20 cellular contexts compared by ENCODE assay signal in genomic region chr5:123439616-123440153, GRCh38. TPM values are rescaled to one million over a fixed set of nuclear protein-coding genes. Genes with fewer than 3 reads are reported as not detected.
A peak's percentile ranks its signal among the peaks of the same experiment; 100 is the strongest.
DNase-seq lines count a peak whose midpoint lies in the region; ATAC-seq, FAIRE-seq and TF ChIP-seq lines count a peak whose summit lies in the region.
"Had no signal": no experiment of that assay in that cellular context is flagged by ENCODE, and none has a peak within 500 bp of the region (broad histone marks: within the 10 kb centered on the region; RNA-seq: fewer than 3 reads in every experiment).

No MANE protein-coding gene starts in this region.

- POLR2A ChIA-PET in activated CD4-positive, alpha-beta memory T cell treated with anti-CD3 and anti-CD28 coated beads, Interleukin-2, amount 10 ng/mL, durations not matched to agents 7 days and 5 days (lab: Charles Lee) = interaction anchor here (0.6 to 3.4 kb wide), 3 partner anchors 8 to 16 kb away, joined by 4 to 34 read pairs (median 24); partner anchors contain the start of gene CEP120

- H3K27me3 Mint-ChIP-seq in activated CD4-positive, alpha-beta memory T cell treated with anti-CD3 and anti-CD28 coated beads, Interleukin-2, amount 10 ng/mL, durations not matched to agents 7 days and 5 days = no peaks in the 10 kb centered on the region
- no peaks in the 10 kb centered on the region for H3K27me3 Mint-ChIP-seq in osteocyte (ENCODE audit: unreplicated experiment)
- H3K27me3 Mint-ChIP-seq: effector memory CD8-positive, alpha-beta T cell had no signal

- DNase-seq in DMS153 (lab: John Stamatoyannopoulos, UW) (peak; percentile 44), DMS153 treated with DMSO at 0.1 percent for 48 hours (lab: John Stamatoyannopoulos, UW; ENCODE audit: unreplicated experiment) (no peak), GM12892 (ENCODE audit: insufficient read length) (no peak), foreskin fibroblast (peak; percentile 61 to 83), EL (no peak), osteocyte (ENCODE audit: extremely low spot score, unreplicated experiment) (no peak)
- DNase-seq in activated CD4-positive, alpha-beta memory T cell treated with anti-CD3 and anti-CD28 coated beads, Interleukin-2, amount 10 ng/mL, durations not matched to agents 7 days and 5 days = no peak
- DNase-seq: activated CD8-positive, alpha-beta memory T cell treated with anti-CD3 and anti-CD28 coated beads, Interleukin-2, amount 50 U/mL, for 48 hours; activated naive CD4-positive, alpha-beta T cell; cerebellar nuclear complex; DMS79; effector memory CD8-positive, alpha-beta T cell; head of caudate nucleus; KG1; NCI-H82; stimulated activated CD4-positive, alpha-beta T cell treated with anti-CD3 and anti-CD28 coated beads, Interleukin-4, amount 100 ng/mL, for 4 hours; T-helper 9 cell had no signal

- H3K9me3 Mint-ChIP-seq in activated CD4-positive, alpha-beta memory T cell treated with anti-CD3 and anti-CD28 coated beads, Interleukin-2, amount 10 ng/mL, durations not matched to agents 7 days and 5 days = no peaks in the 10 kb centered on the region
- H3K9me3 Mint-ChIP-seq in osteocyte (ENCODE audit: unreplicated experiment) = no peaks in the 10 kb centered on the region
- H3K9me3 Mint-ChIP-seq: effector memory CD8-positive, alpha-beta T cell had no signal

- peak overlapping the region; percentile 32 for H3K27ac Mint-ChIP-seq in activated CD4-positive, alpha-beta memory T cell treated with anti-CD3 and anti-CD28 coated beads, Interleukin-2, amount 10 ng/mL, durations not matched to agents 7 days and 5 days
- no peak overlapping the region for H3K27ac Mint-ChIP-seq in osteocyte (ENCODE audit: unreplicated experiment)

- no peak for TF ChIP-seq CTCF in foreskin fibroblast (IDR thresholded peaks at IDR 0.05; ENCODE audit: low read depth, low read length)
- TF ChIP-seq CTCF in osteocyte (IDR thresholded peaks at IDR 0.05) = no peak

- peaks cover 34% of the 10 kb centered on the region for H3K4me1 Mint-ChIP-seq in activated CD4-positive, alpha-beta memory T cell treated with anti-CD3 and anti-CD28 coated beads, Interleukin-2, amount 10 ng/mL, durations not matched to agents 7 days and 5 days
- no peaks in the 10 kb centered on the region for H3K4me1 Mint-ChIP-seq in osteocyte (ENCODE audit: unreplicated experiment)

- CTCF ChIA-PET in activated CD4-positive, alpha-beta memory T cell treated with anti-CD3 and anti-CD28 coated beads, Interleukin-2, amount 10 ng/mL, durations not matched to agents 7 days and 5 days (lab: Charles Lee) = interaction anchor here (1.9 to 4.5 kb wide), 2 partner anchors 16 kb away, joined by 4 to 26 read pairs; partner anchors contain the start of gene CEP120

- no peak overlapping the region for H3K4me3 Mint-ChIP-seq in activated CD4-positive, alpha-beta memory T cell treated with anti-CD3 and anti-CD28 coated beads, Interleukin-2, amount 10 ng/mL, durations not matched to agents 7 days and 5 days
- H3K4me3 Mint-ChIP-seq in osteocyte (ENCODE audit: unreplicated experiment) = no peak overlapping the region
- H3K4me3 Mint-ChIP-seq: effector memory CD8-positive, alpha-beta T cell had no signal

- H3K4me3 ChIP-seq in foreskin fibroblast (ENCODE audit: low read depth in 1 of 2, low read length in 2 of 2) = no peak overlapping the region
- H3K4me3 ChIP-seq: SJSA1 had no signal

- peak; percentile 60 for FAIRE-seq in GM12892 (lab: Jason Lieb, UNC)

- no peaks in the 10 kb centered on the region for H3K36me3 Mint-ChIP-seq in activated CD4-positive, alpha-beta memory T cell treated with anti-CD3 and anti-CD28 coated beads, Interleukin-2, amount 10 ng/mL, durations not matched to agents 7 days and 5 days (ENCODE audit: low read depth)
- H3K36me3 Mint-ChIP-seq in osteocyte (ENCODE audit: unreplicated experiment) = no peaks in the 10 kb centered on the region

- no peak for ATAC-seq in SK-N-SH treated with all-trans-retinoic acid at 6 μM for 48 hours
- ATAC-seq: Panc1 had no signal

- no peak for TF ChIP-seq POLR2A in GM12892 (IDR thresholded peaks at IDR 0.05; ENCODE audit: low read depth, low read length)

TF ChIP-seq in SK-N-SH treated with all-trans-retinoic acid at 6 μM for 48 hours, 23 proteins besides CTCF, POLR2A, EP300 and RAD21:
- TF ChIP-seq ARNTL (CRISPR knock-in tag; IDR thresholded peaks at IDR 0.05; ENCODE audit: borderline replicate concordance, low read depth) (no peak), RARB (CRISPR knock-in tag; IDR thresholded peaks at IDR 0.05) (no peak)

RNA-seq across cellular contexts. Expression of gene CEP120, which starts 16.5 kb away (rescaled TPM):
- 10.5 TPM for polyA plus RNA-seq in GM12892 (2012; ENCODE audit: missing spikeins)
- total RNA-seq in activated CD4-positive, alpha-beta memory T cell treated with anti-CD3 and anti-CD28 coated beads, Interleukin-2, amount 10 ng/mL, durations not matched to agents 7 days and 5 days = 10 to 100 TPM; 35.2 to 36.6 TPM
- 18.7 and 20.8 TPM in 2 replicates for total RNA-seq in osteocyte

Comparison
In these comparisons a context has a peak if more than half of its experiments do, and no peak if none do; other contexts are left out.
1. DNase-seq: peak in DMS153 (single experiment) and foreskin fibroblast (2 of 2); none in DMS153 treated with DMSO at 0.1 percent for 48 hours (single experiment), GM12892 (single experiment), activated CD4-positive, alpha-beta memory T cell treated with anti-CD3 and anti-CD28 coated beads, Interleukin-2, amount 10 ng/mL, durations not matched to agents 7 days and 5 days (single experiment), EL (single experiment) and osteocyte (single experiment).